In genomic region chr6:52284460-52285173, GRCh38 we compare ENCODE assay signal across 8 cellular contexts. TPM values are rescaled to one million over a fixed set of nuclear protein-coding genes. Genes with fewer than 3 reads are reported as not detected.
DNase-seq lines count a peak whose midpoint lies in the region; TF ChIP-seq lines count a peak whose summit lies in the region.

Gene MCM3, minus strand, starts transcription at chr6:52284742. Its CDS starts 68 bp downstream, at chr6:52284674.

- in situ Hi-C loops in HAP-1 (cut with MboI; ENCODE audit: low sequenced_read_pairs) = loop anchor here (5.0 to 25.0 kb wide), 2 partner anchors 113 to 378 kb away; partner anchors contain the start of gene TMEM14A

- H3F3A ChIP-seq in MM.1S (ENCODE audit: insufficient read depth, low read length) = peaks cover 7% of the 10 kb centered on the region; the same call in 1 of the 2 replicates

- H3K9me2 ChIP-seq in MM.1S (replicated peaks; ENCODE audit: insufficient read depth, low read length) = no peaks in the 10 kb centered on the region

- DNase-seq in HAP-1 (ENCODE audit: low spot score in 2 of 2) (peak; percentile 97 to 99), MM.1S (peak; percentile 99), SIG-M5 (lab: John Stamatoyannopoulos, UW) (peak; percentile 95), activated gamma-delta T cell (lab: John Stamatoyannopoulos, UW) (peak; percentile 79), foreskin fibroblast (peak; percentile 99 to 100), neural crest cell (ENCODE audit: low read depth, low spot score) (peak; percentile 88)

- no peaks in the 10 kb centered on the region; the same call in 1 of the 2 replicates for H4K20me1 ChIP-seq in MM.1S (ENCODE audit: insufficient read depth, low read length)

- H3K9me3 ChIP-seq in ES-I3 (ENCODE audit: control insufficient read depth, insufficient read depth, low read length) (no peaks in the 10 kb centered on the region), HAP-1 (no peaks in the 10 kb centered on the region), MM.1S (replicated peaks; ENCODE audit: insufficient read depth, low read length) (no peaks in the 10 kb centered on the region), stomach smooth muscle (ENCODE audit: control insufficient read depth in 2 of 2, low read length in 2 of 2) (no peaks in the 10 kb centered on the region)

- peak within 1 kb of the TSS; percentile 59 for H2AFZ ChIP-seq in MM.1S (ENCODE audit: low read length)

- peak within 1 kb of the TSS; percentile 74 for H3K4me2 ChIP-seq in MM.1S (ENCODE audit: low read depth, low read length)

- H3K27me3 Mint-ChIP-seq in neural crest cell (ENCODE audit: low read depth) = no peaks in the 10 kb centered on the region

- peak within 1 kb of the TSS; percentile 89 for H3K9ac ChIP-seq in ES-I3 (ENCODE audit: low read depth, low read length)
- peak within 1 kb of the TSS; percentile 91 for H3K9ac ChIP-seq in MM.1S (ENCODE audit: low read length)
- peak within 1 kb of the TSS; percentile 64 to 70 for H3K9ac ChIP-seq in stomach smooth muscle (ENCODE audit: low read length in 2 of 2)

- H3K9me3 Mint-ChIP-seq in neural crest cell = no peaks in the 10 kb centered on the region

- H3K27me3 ChIP-seq in HAP-1 (ENCODE audit: low read depth) (no peaks in the 10 kb centered on the region), MM.1S (replicated peaks; ENCODE audit: insufficient read depth, low read length) (no peaks in the 10 kb centered on the region), stomach smooth muscle (ENCODE audit: control insufficient read depth in 1 of 2, insufficient read depth in 2 of 2, low read length in 2 of 2) (no peaks in the 10 kb centered on the region)

- H3K36me3 ChIP-seq in ES-I3 (ENCODE audit: insufficient read depth, low read length) = peaks cover 36% of the 10 kb centered on the region
- peaks cover 37% of the 10 kb centered on the region for H3K36me3 ChIP-seq in HAP-1 (replicated peaks)
- H3K36me3 ChIP-seq in MM.1S (replicated peaks; ENCODE audit: insufficient read depth, low read length) = peaks cover 5% of the 10 kb centered on the region
- peaks cover 15 to 16% of the 10 kb centered on the region in 2 donors for H3K36me3 ChIP-seq in stomach smooth muscle (ENCODE audit: control insufficient read depth in 2 of 2, insufficient read depth in 2 of 2, low read length in 2 of 2)

- H3K27ac ChIP-seq in MM.1S (ENCODE audit: low read length) (peak within 1 kb of the TSS; percentile 79), stomach smooth muscle (ENCODE audit: low read length) (peak within 1 kb of the TSS; percentile 1)

- H3K4me1 Mint-ChIP-seq in neural crest cell = peaks cover 37% of the 10 kb centered on the region

- no peaks in the 10 kb centered on the region; the same call in 1 of the 2 replicates for H3K4me1 ChIP-seq in ES-I3 (ENCODE audit: insufficient read depth, low read length)
- H3K4me1 ChIP-seq in HAP-1 = peaks cover 9% of the 10 kb centered on the region
- H3K4me1 ChIP-seq in MM.1S (ENCODE audit: low read length) = peaks cover 21% of the 10 kb centered on the region
- H3K4me1 ChIP-seq in stomach smooth muscle (ENCODE audit: control insufficient read depth, insufficient read depth, low read length) = no peaks in the 10 kb centered on the region

- peaks cover 49% of the 10 kb centered on the region for H3K79me2 ChIP-seq in MM.1S (ENCODE audit: low read length)

- no peak within 1 kb of the TSS for H3K4me3 Mint-ChIP-seq in neural crest cell

- TF ChIP-seq CTCF in MM.1S (IDR thresholded peaks at IDR 0.05; ENCODE audit: low read length) (no peak), foreskin fibroblast (IDR thresholded peaks at IDR 0.05; ENCODE audit: low read depth, low read length) (no peak), neural crest cell (conservative IDR thresholded peaks at IDR 0.05) (no peak)

- H3K36me3 Mint-ChIP-seq in neural crest cell (ENCODE audit: low read depth) = peaks cover 19% of the 10 kb centered on the region

- no peak within 1 kb of the TSS for H3K27ac Mint-ChIP-seq in neural crest cell (ENCODE audit: unreplicated experiment)

- H3K4me3 ChIP-seq in HAP-1 (peak within 1 kb of the TSS; percentile 68), MM.1S (ENCODE audit: low read length) (peak within 1 kb of the TSS; percentile 95), foreskin fibroblast (ENCODE audit: low read depth in 1 of 2, low read length in 2 of 2) (peak within 1 kb of the TSS; percentile 86 to 91), stomach smooth muscle (ENCODE audit: low read length in 2 of 2) (peak within 1 kb of the TSS; percentile 88 to 93)

RNA-seq across cellular contexts. Expression of gene MCM3, which starts in this region (rescaled TPM):
- 210 and 211 TPM in 2 replicates for total RNA-seq in neural crest cell

Comparison
In these comparisons a context has a peak if more than half of its experiments do, and no peak if none do; other contexts are left out.
1. Peak in every context shown above with its lines: DNase-seq, H3K4me3 ChIP-seq and H3K27ac ChIP-seq.